9 cellular contexts compared by ENCODE assay signal in genomic region chr5:89396262-89396975, GRCh38.
DNase-seq lines count a peak whose midpoint lies in the region; ATAC-seq and TF ChIP-seq lines count a peak whose summit lies in the region.
"Had no signal": no experiment of that assay in that cellular context is flagged by ENCODE, and none has a peak within 500 bp of the region (broad histone marks: within the 10 kb centered on the region; RNA-seq: fewer than 3 reads in every experiment).

No MANE protein-coding gene starts in this region.

- H3K27me3 ChIP-seq in dorsolateral prefrontal cortex, result no peaks in the 10 kb centered on the region
- H3K27me3 ChIP-seq: SJSA1 had no signal

- no peaks in the 10 kb centered on the region for H3K9me3 Mint-ChIP-seq in HFFc6
- no peaks in the 10 kb centered on the region for H3K9me3 Mint-ChIP-seq in activated CD4-positive, alpha-beta T cell treated with anti-CD3 and anti-CD28 coated beads, Interleukin-2, amount 10 ng/mL, durations not matched to agents 7 days and 5 days

- DNase-seq in dorsolateral prefrontal cortex (no peak), pons (ENCODE audit: low spot score) (peak; percentile 87), NCI-H345 (lab: John Stamatoyannopoulos, UW) (no peak), HFFc6 (no peak), DMS153 (lab: John Stamatoyannopoulos, UW) (no peak)
- no peak for DNase-seq in activated CD4-positive, alpha-beta T cell treated with anti-CD3 and anti-CD28 coated beads, Interleukin-2, amount 10 ng/mL, durations not matched to agents 7 days and 5 days

- peak overlapping the region in 43 of 59 donors; percentile 6 to 76 (median 45) for H3K27ac ChIP-seq in dorsolateral prefrontal cortex
- H3K27ac ChIP-seq: SJSA1 had no signal

- POLR2A ChIA-PET in activated CD4-positive, alpha-beta T cell treated with anti-CD3 and anti-CD28 coated beads, Interleukin-2, amount 10 ng/mL, durations not matched to agents 7 days and 5 days (lab: Charles Lee), result no interaction called here

- H3K36me3 Mint-ChIP-seq in HFFc6 (ENCODE audit: low read depth), result no peaks in the 10 kb centered on the region
- no peaks in the 10 kb centered on the region for H3K36me3 Mint-ChIP-seq in activated CD4-positive, alpha-beta T cell treated with anti-CD3 and anti-CD28 coated beads, Interleukin-2, amount 10 ng/mL, durations not matched to agents 7 days and 5 days (ENCODE audit: low read depth)

- no peak overlapping the region; the same call in 1 of the 2 replicates for H3K4me3 Mint-ChIP-seq in HFFc6
- no peak overlapping the region for H3K4me3 Mint-ChIP-seq in activated CD4-positive, alpha-beta T cell treated with anti-CD3 and anti-CD28 coated beads, Interleukin-2, amount 10 ng/mL, durations not matched to agents 7 days and 5 days

- H3K27me3 Mint-ChIP-seq in HFFc6 (ENCODE audit: insufficient read depth), result peaks cover 3% of the 10 kb centered on the region; the same call in 1 of the 2 replicates
- H3K27me3 Mint-ChIP-seq in activated CD4-positive, alpha-beta T cell treated with anti-CD3 and anti-CD28 coated beads, Interleukin-2, amount 10 ng/mL, durations not matched to agents 7 days and 5 days, result no peaks in the 10 kb centered on the region

- intact Hi-C loops in dorsolateral prefrontal cortex (cut with DNase I), result no loop called here

- ATAC-seq in GM19455 (IDR thresholded peaks at IDR 0.05; ENCODE audit: unreplicated experiment) (peak; percentile 65), HG03571 (IDR thresholded peaks at IDR 0.05; ENCODE audit: unreplicated experiment) (peak; percentile 72)

- no peak overlapping the region for H3K27ac Mint-ChIP-seq in HFFc6
- H3K27ac Mint-ChIP-seq in activated CD4-positive, alpha-beta T cell treated with anti-CD3 and anti-CD28 coated beads, Interleukin-2, amount 10 ng/mL, durations not matched to agents 7 days and 5 days, result no peak overlapping the region

- CTCF ChIA-PET in activated CD4-positive, alpha-beta T cell treated with anti-CD3 and anti-CD28 coated beads, Interleukin-2, amount 10 ng/mL, durations not matched to agents 7 days and 5 days (lab: Charles Lee), result no interaction called here

- H3K4me1 Mint-ChIP-seq in HFFc6 (ENCODE audit: low read depth), result no peaks in the 10 kb centered on the region
- H3K4me1 Mint-ChIP-seq in activated CD4-positive, alpha-beta T cell treated with anti-CD3 and anti-CD28 coated beads, Interleukin-2, amount 10 ng/mL, durations not matched to agents 7 days and 5 days, result peaks cover 15% of the 10 kb centered on the region

- H3K4me3 ChIP-seq in dorsolateral prefrontal cortex, result no peak overlapping the region
- H3K4me3 ChIP-seq: SJSA1 had no signal

- TF ChIP-seq CTCF in dorsolateral prefrontal cortex (IDR thresholded peaks at IDR 0.05 in 54 of 56, conservative IDR thresholded peaks at IDR 0.05 in 2 of 56; ENCODE audit: low read depth in 1 of 56, partially characterized antibody in 56 of 56), result no peak
- no peak for TF ChIP-seq CTCF in HFFc6 (IDR thresholded peaks at IDR 0.05)
